1 cellular context compared by ENCODE assay signal in the genomic region with DNA sequence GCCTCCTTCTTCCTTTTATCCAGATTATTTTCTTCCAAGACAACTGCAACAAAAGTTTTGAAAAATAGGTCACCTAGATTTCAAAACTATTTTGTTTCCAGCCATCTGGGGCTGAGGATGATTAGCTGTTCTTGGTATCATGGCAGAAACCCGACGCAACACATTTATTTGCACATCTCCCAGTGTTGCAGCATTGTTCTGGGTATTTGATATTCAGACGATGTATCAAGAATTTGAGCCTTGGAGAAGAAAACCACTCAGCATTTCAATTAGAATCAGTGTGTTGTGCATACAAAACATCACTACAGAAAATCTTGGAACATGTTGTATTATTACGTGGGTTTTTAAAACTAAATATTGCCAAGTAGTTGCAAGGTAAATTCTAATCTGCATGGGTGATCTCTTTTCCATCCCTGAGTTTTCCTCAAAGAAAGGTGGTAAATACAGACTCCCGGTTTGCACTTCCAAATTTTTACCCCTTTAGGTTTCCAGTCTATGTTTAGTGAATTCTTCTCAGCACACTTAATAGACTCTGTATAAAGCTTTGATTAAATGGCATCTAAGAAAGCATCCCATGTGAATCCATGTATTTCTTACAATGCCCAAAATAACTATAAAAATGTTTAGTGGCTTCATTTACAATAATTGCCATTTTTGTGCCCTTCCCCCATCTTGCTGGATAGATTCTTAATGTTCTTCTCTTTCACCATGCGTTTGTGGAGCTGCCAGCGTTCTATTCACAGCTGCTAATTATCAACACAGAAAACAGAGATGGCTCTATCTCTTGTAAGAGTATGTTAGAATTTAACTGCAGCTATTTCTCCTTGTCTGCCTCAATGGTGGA.
TF ChIP-seq lines count a peak whose summit lies in the region.

No MANE protein-coding gene starts in this region.

TF ChIP-seq in WTC11, 78 proteins besides CTCF, POLR2A, EP300 and RAD21 (continued from another document):
- TF ChIP-seq, protein P1, sequence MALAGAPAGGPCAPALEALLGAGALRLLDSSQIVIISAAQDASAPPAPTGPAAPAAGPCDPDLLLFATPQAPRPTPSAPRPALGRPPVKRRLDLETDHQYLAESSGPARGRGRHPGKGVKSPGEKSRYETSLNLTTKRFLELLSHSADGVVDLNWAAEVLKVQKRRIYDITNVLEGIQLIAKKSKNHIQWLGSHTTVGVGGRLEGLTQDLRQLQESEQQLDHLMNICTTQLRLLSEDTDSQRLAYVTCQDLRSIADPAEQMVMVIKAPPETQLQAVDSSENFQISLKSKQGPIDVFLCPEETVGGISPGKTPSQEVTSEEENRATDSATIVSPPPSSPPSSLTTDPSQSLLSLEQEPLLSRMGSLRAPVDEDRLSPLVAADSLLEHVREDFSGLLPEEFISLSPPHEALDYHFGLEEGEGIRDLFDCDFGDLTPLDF (CRISPR knock-in tag; IDR thresholded peaks at IDR 0.05): no peak
- TF ChIP-seq SP1 (CRISPR knock-in tag; conservative IDR thresholded peaks at IDR 0.05) (no peak), GABPB1 (CRISPR knock-in tag; IDR thresholded peaks at IDR 0.05) (no peak), CBFB (CRISPR knock-in tag; IDR thresholded peaks at IDR 0.05; ENCODE audit: low read depth) (no peak), ESRRA (CRISPR knock-in tag; IDR thresholded peaks at IDR 0.05; ENCODE audit: borderline replicate concordance) (no peak), MYBL2 (CRISPR knock-in tag; IDR thresholded peaks at IDR 0.05) (no peak), FOXP1 (CRISPR knock-in tag; IDR thresholded peaks at IDR 0.05; ENCODE audit: borderline replicate concordance) (no peak), TEAD1 (CRISPR knock-in tag; IDR thresholded peaks at IDR 0.05) (no peak), KAT7 (CRISPR knock-in tag; IDR thresholded peaks at IDR 0.05; ENCODE audit: borderline replicate concordance) (no peak), ZNF121 (CRISPR knock-in tag; IDR thresholded peaks at IDR 0.05) (no peak)
TF ChIP-seq in WTC11: peak in this region for 0.
